ENCODE assay signal across 24 cellular contexts in the genomic region with DNA sequence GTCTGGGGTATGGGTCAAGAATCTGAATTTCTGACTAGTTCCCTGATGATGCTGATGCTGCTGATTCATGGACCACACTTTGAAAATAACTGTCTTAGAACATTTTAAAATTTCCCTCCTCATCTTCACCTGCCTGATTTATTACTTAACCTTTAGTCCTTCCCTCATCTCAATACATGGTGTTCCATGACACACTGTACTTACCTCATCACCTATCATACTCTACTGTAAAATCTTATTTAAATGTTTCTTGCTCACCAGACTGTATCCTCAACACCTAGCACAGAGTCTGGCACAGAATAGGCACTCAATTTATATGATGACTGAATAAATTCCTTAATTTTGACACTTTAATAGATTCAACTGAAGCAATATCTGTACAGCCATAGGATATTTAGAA.
"Had no signal": no experiment of that assay in that cellular context is flagged by ENCODE, and none has a peak within 500 bp of the region (broad histone marks: within the 10 kb centered on the region; RNA-seq: fewer than 3 reads in every experiment).

No MANE protein-coding gene starts in this region.

- H3K36me3 ChIP-seq: heart right ventricle, left lung, neural progenitor cell, right atrium auricular region, spleen, suprapubic skin had no signal

- H3K36me3 Mint-ChIP-seq: type B pancreatic cell had no signal

- H3K27me3 Mint-ChIP-seq: progenitor cell of endocrine pancreas; stimulated activated memory B cell treated with anti-CD40 and anti-IgM and Interleukin-4, amounts not matched to agents 10 μg/mL and 1 μg/mL and 100 μg/mL, for 72 hours; stimulated activated naive CD8-positive, alpha-beta T cell treated with anti-CD3 and anti-CD28 coated beads, Interleukin-15, Interleukin-2, amounts not matched to agents 100 ng/mL and 50 ng/mL, for 24 hours; type B pancreatic cell had no signal

- H3K4me3 ChIP-seq: dorsolateral prefrontal cortex, heart right ventricle, left lung, neural progenitor cell, right atrium auricular region, spleen, suprapubic skin had no signal

- ATAC-seq: heart right ventricle; left cardiac atrium; naive thymus-derived CD4-positive, alpha-beta T cell; stimulated activated memory B cell treated with anti-CD40 and anti-IgM and Interleukin-4, amounts not matched to agents 10 μg/mL and 1 μg/mL and 100 μg/mL, for 72 hours had no signal

- H3K4me3 Mint-ChIP-seq: naive thymus-derived CD4-positive, alpha-beta T cell; nephron; neural progenitor cell; stimulated activated memory B cell treated with anti-CD40 and anti-IgM and Interleukin-4, amounts not matched to agents 10 μg/mL and 1 μg/mL and 100 μg/mL, for 72 hours; stimulated activated naive CD8-positive, alpha-beta T cell treated with anti-CD3 and anti-CD28 coated beads, Interleukin-15, Interleukin-2, amounts not matched to agents 100 ng/mL and 50 ng/mL, for 24 hours; type B pancreatic cell had no signal

- H3K4me1 ChIP-seq: neural progenitor cell, parathyroid adenoma had no signal

- H3K27me3 ChIP-seq: dorsolateral prefrontal cortex, heart right ventricle, left lung, neural progenitor cell, right atrium auricular region, spleen, suprapubic skin had no signal

- H3K27ac Mint-ChIP-seq: naive thymus-derived CD4-positive, alpha-beta T cell; neural progenitor cell; progenitor cell of endocrine pancreas; stimulated activated memory B cell treated with anti-CD40 and anti-IgM and Interleukin-4, amounts not matched to agents 10 μg/mL and 1 μg/mL and 100 μg/mL, for 72 hours; type B pancreatic cell had no signal

- H3K9me3 ChIP-seq: suprapubic skin had no signal

- FAIRE-seq: colon, islet of Langerhans had no signal

- H3K27ac ChIP-seq: heart right ventricle, left lung, neural progenitor cell, parathyroid adenoma, right atrium auricular region, spleen, suprapubic skin had no signal

- DNase-seq: dorsolateral prefrontal cortex; effector CD4-positive, alpha-beta T cell; foreskin fibroblast; glutamatergic neuron; heart right ventricle; hippocampal formation; left cardiac atrium; left lung; mesenchymal stem cell; midbrain; naive thymus-derived CD4-positive, alpha-beta T cell; spleen; stimulated activated CD4-positive, alpha-beta T cell treated with anti-CD3 and anti-CD28 coated beads, Interleukin-4, amount 100 ng/mL, for 4 hours had no signal
